Comparison of ENCODE assay signal across 1 cellular context in the genomic region with DNA sequence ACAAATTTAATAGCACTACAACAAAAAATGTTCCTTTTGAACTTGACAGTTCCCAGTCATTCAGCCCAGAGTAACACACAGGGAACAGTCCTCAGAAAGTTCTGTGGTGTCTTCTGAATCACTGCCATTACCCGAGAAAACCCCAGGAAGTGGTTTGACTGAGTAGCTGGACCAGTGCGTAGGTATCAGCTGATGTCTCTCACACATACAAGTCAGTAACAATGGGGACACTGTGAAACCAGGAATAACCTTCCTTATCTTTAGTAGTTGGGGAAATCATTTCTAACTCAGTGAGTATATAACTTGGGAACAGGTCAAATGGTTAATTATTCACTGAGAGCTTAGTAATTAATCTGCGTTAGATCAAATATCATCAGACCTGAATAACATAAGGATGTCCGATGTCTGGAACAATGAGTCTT.
A peak's percentile ranks its signal among the peaks of the same experiment; 100 is the strongest.
TF ChIP-seq lines count a peak whose summit lies in the region.

No MANE protein-coding gene starts in this region.

TF ChIP-seq in HepG2, 621 proteins besides CTCF, POLR2A, EP300 and RAD21 (continued from another document):
- TF ChIP-seq, protein P1, sequence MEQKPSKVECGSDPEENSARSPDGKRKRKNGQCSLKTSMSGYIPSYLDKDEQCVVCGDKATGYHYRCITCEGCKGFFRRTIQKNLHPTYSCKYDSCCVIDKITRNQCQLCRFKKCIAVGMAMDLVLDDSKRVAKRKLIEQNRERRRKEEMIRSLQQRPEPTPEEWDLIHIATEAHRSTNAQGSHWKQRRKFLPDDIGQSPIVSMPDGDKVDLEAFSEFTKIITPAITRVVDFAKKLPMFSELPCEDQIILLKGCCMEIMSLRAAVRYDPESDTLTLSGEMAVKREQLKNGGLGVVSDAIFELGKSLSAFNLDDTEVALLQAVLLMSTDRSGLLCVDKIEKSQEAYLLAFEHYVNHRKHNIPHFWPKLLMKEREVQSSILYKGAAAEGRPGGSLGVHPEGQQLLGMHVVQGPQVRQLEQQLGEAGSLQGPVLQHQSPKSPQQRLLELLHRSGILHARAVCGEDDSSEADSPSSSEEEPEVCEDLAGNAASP (CRISPR knock-in tag; IDR thresholded peaks at IDR 0.05; ENCODE audit: borderline replicate concordance) = peak; percentile 21; the same call in 1 of the 2 replicates
- TF ChIP-seq, protein P2, sequence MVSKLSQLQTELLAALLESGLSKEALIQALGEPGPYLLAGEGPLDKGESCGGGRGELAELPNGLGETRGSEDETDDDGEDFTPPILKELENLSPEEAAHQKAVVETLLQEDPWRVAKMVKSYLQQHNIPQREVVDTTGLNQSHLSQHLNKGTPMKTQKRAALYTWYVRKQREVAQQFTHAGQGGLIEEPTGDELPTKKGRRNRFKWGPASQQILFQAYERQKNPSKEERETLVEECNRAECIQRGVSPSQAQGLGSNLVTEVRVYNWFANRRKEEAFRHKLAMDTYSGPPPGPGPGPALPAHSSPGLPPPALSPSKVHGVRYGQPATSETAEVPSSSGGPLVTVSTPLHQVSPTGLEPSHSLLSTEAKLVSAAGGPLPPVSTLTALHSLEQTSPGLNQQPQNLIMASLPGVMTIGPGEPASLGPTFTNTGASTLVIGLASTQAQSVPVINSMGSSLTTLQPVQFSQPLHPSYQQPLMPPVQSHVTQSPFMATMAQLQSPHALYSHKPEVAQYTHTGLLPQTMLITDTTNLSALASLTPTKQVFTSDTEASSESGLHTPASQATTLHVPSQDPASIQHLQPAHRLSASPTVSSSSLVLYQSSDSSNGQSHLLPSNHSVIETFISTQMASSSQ (IDR thresholded peaks at IDR 0.05; ENCODE audit: low read depth) = peak; percentile 18; the same call in 1 of the 2 replicates
- TF ChIP-seq, protein P2 (CRISPR knock-in tag; IDR thresholded peaks at IDR 0.05; ENCODE audit: borderline replicate concordance) = no peak
- TF ChIP-seq, protein P3, sequence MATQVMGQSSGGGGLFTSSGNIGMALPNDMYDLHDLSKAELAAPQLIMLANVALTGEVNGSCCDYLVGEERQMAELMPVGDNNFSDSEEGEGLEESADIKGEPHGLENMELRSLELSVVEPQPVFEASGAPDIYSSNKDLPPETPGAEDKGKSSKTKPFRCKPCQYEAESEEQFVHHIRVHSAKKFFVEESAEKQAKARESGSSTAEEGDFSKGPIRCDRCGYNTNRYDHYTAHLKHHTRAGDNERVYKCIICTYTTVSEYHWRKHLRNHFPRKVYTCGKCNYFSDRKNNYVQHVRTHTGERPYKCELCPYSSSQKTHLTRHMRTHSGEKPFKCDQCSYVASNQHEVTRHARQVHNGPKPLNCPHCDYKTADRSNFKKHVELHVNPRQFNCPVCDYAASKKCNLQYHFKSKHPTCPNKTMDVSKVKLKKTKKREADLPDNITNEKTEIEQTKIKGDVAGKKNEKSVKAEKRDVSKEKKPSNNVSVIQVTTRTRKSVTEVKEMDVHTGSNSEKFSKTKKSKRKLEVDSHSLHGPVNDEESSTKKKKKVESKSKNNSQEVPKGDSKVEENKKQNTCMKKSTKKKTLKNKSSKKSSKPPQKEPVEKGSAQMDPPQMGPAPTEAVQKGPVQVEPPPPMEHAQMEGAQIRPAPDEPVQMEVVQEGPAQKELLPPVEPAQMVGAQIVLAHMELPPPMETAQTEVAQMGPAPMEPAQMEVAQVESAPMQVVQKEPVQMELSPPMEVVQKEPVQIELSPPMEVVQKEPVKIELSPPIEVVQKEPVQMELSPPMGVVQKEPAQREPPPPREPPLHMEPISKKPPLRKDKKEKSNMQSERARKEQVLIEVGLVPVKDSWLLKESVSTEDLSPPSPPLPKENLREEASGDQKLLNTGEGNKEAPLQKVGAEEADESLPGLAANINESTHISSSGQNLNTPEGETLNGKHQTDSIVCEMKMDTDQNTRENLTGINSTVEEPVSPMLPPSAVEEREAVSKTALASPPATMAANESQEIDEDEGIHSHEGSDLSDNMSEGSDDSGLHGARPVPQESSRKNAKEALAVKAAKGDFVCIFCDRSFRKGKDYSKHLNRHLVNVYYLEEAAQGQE (IDR thresholded peaks at IDR 0.05; ENCODE audit: borderline replicate concordance in 1 of 2, low read depth in 1 of 2, low read length in 2 of 2) = no peak
- TF ChIP-seq SAP130 (CRISPR knock-in tag; IDR thresholded peaks at IDR 0.05; ENCODE audit: low read depth) (peak; percentile 55; the same call in 1 of the 2 replicates), ASH2L (IDR thresholded peaks at IDR 0.05; ENCODE audit: insufficient read length, low read depth, low read length) (peak; percentile 31), ELF3 (CRISPR knock-in tag; IDR thresholded peaks at IDR 0.05) (peak; percentile 58; the same call in 1 of the 2 replicates), TGIF2 (CRISPR knock-in tag; IDR thresholded peaks at IDR 0.05) (0 out of 2 replicates have a peak, but pooled peaks have one; percentile 37), RARA (CRISPR knock-in tag; IDR thresholded peaks at IDR 0.05) (peak; percentile 36; the same call in 1 of the 2 replicates), KLF16 (CRISPR knock-in tag; IDR thresholded peaks at IDR 0.05) (no peak)
- TF ChIP-seq, protein P4, sequence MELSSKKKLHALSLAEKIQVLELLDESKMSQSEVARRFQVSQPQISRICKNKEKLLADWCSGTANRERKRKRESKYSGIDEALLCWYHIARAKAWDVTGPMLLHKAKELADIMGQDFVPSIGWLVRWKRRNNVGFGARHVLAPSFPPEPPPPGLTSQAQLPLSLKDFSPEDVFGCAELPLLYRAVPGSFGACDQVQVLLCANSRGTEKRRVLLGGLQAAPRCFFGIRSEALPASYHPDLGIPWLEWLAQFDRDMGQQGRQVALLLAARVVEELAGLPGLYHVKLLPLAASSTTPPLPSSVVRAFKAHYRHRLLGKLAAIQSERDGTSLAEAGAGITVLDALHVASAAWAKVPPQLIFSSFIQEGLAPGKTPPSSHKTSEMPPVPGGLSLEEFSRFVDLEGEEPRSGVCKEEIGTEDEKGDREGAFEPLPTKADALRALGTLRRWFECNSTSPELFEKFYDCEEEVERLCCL (CRISPR knock-in tag; IDR thresholded peaks at IDR 0.05; ENCODE audit: borderline replicate concordance) = no peak
- TF ChIP-seq, protein P5, sequence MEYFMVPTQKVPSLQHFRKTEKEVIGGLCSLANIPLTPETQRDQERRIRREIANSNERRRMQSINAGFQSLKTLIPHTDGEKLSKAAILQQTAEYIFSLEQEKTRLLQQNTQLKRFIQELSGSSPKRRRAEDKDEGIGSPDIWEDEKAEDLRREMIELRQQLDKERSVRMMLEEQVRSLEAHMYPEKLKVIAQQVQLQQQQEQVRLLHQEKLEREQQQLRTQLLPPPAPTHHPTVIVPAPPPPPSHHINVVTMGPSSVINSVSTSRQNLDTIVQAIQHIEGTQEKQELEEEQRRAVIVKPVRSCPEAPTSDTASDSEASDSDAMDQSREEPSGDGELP (IDR thresholded peaks at IDR 0.05; ENCODE audit: borderline replicate concordance, low read depth) = peak; percentile 92
